Comparison of ENCODE assay signal across 9 cellular contexts in the genomic region with DNA sequence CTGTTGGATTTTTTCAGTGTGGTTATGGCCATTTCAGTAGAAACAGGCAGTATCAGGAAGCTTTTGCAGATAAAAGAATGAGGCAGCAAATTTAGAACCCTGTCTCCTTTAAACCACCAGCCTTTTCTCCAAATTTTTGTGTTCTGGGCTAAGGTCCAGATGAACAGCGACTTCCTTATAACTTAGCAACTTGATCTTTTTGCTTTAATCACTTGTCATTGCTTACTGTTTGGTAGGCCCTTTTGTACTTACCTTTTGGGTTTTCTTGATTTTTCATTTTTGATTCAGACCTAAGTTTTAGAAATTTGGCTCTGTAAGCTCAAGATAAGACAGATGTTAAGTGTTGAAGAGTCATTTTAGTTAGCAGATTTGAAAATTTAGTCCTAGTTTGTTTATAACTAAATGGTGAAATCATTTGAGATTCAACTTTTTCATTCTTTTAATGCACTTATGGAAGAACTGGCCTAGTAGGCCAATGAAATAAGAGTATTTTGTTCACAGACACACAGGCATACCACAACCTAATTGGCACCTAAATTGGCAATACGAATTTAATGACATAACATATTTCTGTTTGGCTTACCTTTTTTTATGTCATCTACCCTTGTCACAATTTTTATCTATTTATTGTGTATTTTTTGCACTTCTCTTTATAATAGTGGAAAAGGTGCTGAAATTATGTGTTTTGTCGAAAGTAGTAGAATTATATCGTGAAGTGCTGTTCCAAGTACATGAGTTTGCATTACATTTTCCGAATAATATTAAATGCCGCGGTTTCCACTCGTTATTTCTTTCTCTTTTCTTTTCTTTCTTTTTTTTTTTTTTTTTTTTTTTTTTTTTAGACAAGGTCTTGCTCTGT. TPM values are rescaled to one million over a fixed set of nuclear protein-coding genes. Genes with fewer than 3 reads are reported as not detected.
DNase-seq lines count a peak whose midpoint lies in the region; ATAC-seq and TF ChIP-seq lines count a peak whose summit lies in the region.
"Had no signal": no experiment of that assay in that cellular context is flagged by ENCODE, and none has a peak within 500 bp of the region (broad histone marks: within the 10 kb centered on the region; RNA-seq: fewer than 3 reads in every experiment).

No MANE protein-coding gene starts in this region.

- CTCF ChIA-PET in activated naive CD4-positive, alpha-beta T cell treated with anti-CD3 and anti-CD28 coated beads, Interleukin-2, amount 10 ng/mL, durations not matched to agents 7 days and 5 days (lab: Charles Lee): interaction anchor here (1.3 to 2.7 kb wide), 3 partner anchors 12 to 204 kb away, joined by 4 to 17 read pairs (median 4); partner anchors contain the start of gene ATL3

- H3K9me3 Mint-ChIP-seq in activated naive CD4-positive, alpha-beta T cell treated with anti-CD3 and anti-CD28 coated beads, Interleukin-2, amount 10 ng/mL, durations not matched to agents 7 days and 5 days: no peaks in the 10 kb centered on the region
- H3K9me3 Mint-ChIP-seq in activated naive CD4-positive, alpha-beta T cell treated with anti-CD3 and anti-CD28 coated beads, Interleukin-2, amount 50 U/mL, for 72 hours: no peaks in the 10 kb centered on the region

- no peaks in the 10 kb centered on the region for H3K9me3 ChIP-seq in WERI-Rb-1 (ENCODE audit: severe bottlenecking)
- no peaks in the 10 kb centered on the region for H3K9me3 ChIP-seq in hepatocyte (ENCODE audit: low read depth)
- no peaks in the 10 kb centered on the region for H3K9me3 ChIP-seq in suprapubic skin

- 89% methylated on average over 8 of the region's 8 CpGs for WGBS in hepatocyte (ENCODE audit: low lambda C conversion rate, missing lambda C conversion rate)
- 75% methylated on average over 8 of the region's 8 CpGs for WGBS in suprapubic skin

- peak overlapping the region; percentile 63 for H3K27ac Mint-ChIP-seq in activated naive CD4-positive, alpha-beta T cell treated with anti-CD3 and anti-CD28 coated beads, Interleukin-2, amount 10 ng/mL, durations not matched to agents 7 days and 5 days
- no peak overlapping the region for H3K27ac Mint-ChIP-seq in activated naive CD4-positive, alpha-beta T cell treated with anti-CD3 and anti-CD28 coated beads, Interleukin-2, amount 50 U/mL, for 72 hours

- peaks cover 62% of the 10 kb centered on the region for H3K79me2 ChIP-seq in hepatocyte

- peaks cover 1% of the 10 kb centered on the region for H3K36me3 Mint-ChIP-seq in activated naive CD4-positive, alpha-beta T cell treated with anti-CD3 and anti-CD28 coated beads, Interleukin-2, amount 10 ng/mL, durations not matched to agents 7 days and 5 days
- H3K36me3 Mint-ChIP-seq in activated naive CD4-positive, alpha-beta T cell treated with anti-CD3 and anti-CD28 coated beads, Interleukin-2, amount 50 U/mL, for 72 hours: peaks cover 5 to 6% of the 10 kb centered on the region in 2 donors

- H2AFZ ChIP-seq in hepatocyte: peak overlapping the region; percentile 93

- peaks cover 20% of the 10 kb centered on the region for H3K36me3 ChIP-seq in WERI-Rb-1
- no peaks in the 10 kb centered on the region for H3K36me3 ChIP-seq in hepatocyte (replicated peaks; ENCODE audit: insufficient read depth, low read depth)
- H3K36me3 ChIP-seq in suprapubic skin: no peaks in the 10 kb centered on the region

- peak overlapping the region; percentile 98 for H3K4me3 Mint-ChIP-seq in activated naive CD4-positive, alpha-beta T cell treated with anti-CD3 and anti-CD28 coated beads, Interleukin-2, amount 10 ng/mL, durations not matched to agents 7 days and 5 days

- no peak overlapping the region for H3K27ac ChIP-seq in WERI-Rb-1
- peak overlapping the region; percentile 18 for H3K27ac ChIP-seq in hepatocyte
- peak overlapping the region; percentile 96 for H3K27ac ChIP-seq in suprapubic skin
- H3K27ac ChIP-seq: epithelial cell of prostate had no signal

- H3K4me1 Mint-ChIP-seq in activated naive CD4-positive, alpha-beta T cell treated with anti-CD3 and anti-CD28 coated beads, Interleukin-2, amount 10 ng/mL, durations not matched to agents 7 days and 5 days: peaks cover 41% of the 10 kb centered on the region

- H3K27me3 ChIP-seq in WERI-Rb-1 (ENCODE audit: insufficient read depth, low read depth, severe bottlenecking): no peaks in the 10 kb centered on the region
- H3K27me3 ChIP-seq in hepatocyte: no peaks in the 10 kb centered on the region
- H3K27me3 ChIP-seq in suprapubic skin: no peaks in the 10 kb centered on the region

- H3K4me3 ChIP-seq in WERI-Rb-1 (ENCODE audit: low read depth, low read length) (peak overlapping the region; percentile 73), hepatocyte (peak overlapping the region; percentile 84), suprapubic skin (peak overlapping the region; percentile 79)

- TF ChIP-seq POLR2A in suprapubic skin (IDR thresholded peaks at IDR 0.05): no peak

- H3K27me3 Mint-ChIP-seq in activated naive CD4-positive, alpha-beta T cell treated with anti-CD3 and anti-CD28 coated beads, Interleukin-2, amount 10 ng/mL, durations not matched to agents 7 days and 5 days: peaks cover 10% of the 10 kb centered on the region

- peak overlapping the region; percentile 93 for H3K4me2 ChIP-seq in hepatocyte

- DNase-seq in activated naive CD4-positive, alpha-beta T cell treated with anti-CD3 and anti-CD28 coated beads, Interleukin-2, amount 10 ng/mL, durations not matched to agents 7 days and 5 days: no peak
- DNase-seq in activated naive CD4-positive, alpha-beta T cell treated with anti-CD3 and anti-CD28 coated beads, Interleukin-2, amount 50 U/mL, for 72 hours (ENCODE audit: low spot score in 2 of 2): no peak
- no peak for DNase-seq in WERI-Rb-1
- no peak for DNase-seq in hepatocyte (ENCODE audit: low spot score)
- no peak for DNase-seq in suprapubic skin (ENCODE audit: low spot score in 2 of 2)
- no peak for DNase-seq in dermis blood vessel endothelial cell
- DNase-seq in NCI-H1048 (lab: John Stamatoyannopoulos, UW): no peak

- no peak for TF ChIP-seq EP300 in suprapubic skin (IDR thresholded peaks at IDR 0.05)

- H4K20me1 ChIP-seq in hepatocyte (ENCODE audit: insufficient read depth, poor library complexity, severe bottlenecking): no peaks in the 10 kb centered on the region

- no peak for ATAC-seq in activated naive CD4-positive, alpha-beta T cell treated with anti-CD3 and anti-CD28 coated beads, Interleukin-2, amount 50 U/mL, for 72 hours
- ATAC-seq in HG02678 (IDR thresholded peaks at IDR 0.05; ENCODE audit: unreplicated experiment): no peak

- no peaks in the 10 kb centered on the region for H3K9me2 ChIP-seq in hepatocyte (replicated peaks; ENCODE audit: insufficient read depth)

- peaks cover 12% of the 10 kb centered on the region for H3K4me1 ChIP-seq in hepatocyte (ENCODE audit: insufficient read depth)
- H3K4me1 ChIP-seq in suprapubic skin: peaks cover 59% of the 10 kb centered on the region

- no peak for TF ChIP-seq CTCF in WERI-Rb-1 (IDR thresholded peaks at IDR 0.05; ENCODE audit: low read depth, low read length)
- no peak for TF ChIP-seq CTCF in hepatocyte (IDR thresholded peaks at IDR 0.05; ENCODE audit: poor library complexity)
- no peak for TF ChIP-seq CTCF in suprapubic skin (IDR thresholded peaks at IDR 0.05)

RNA-seq across cellular contexts. Expression of gene RTN3, which starts 2.1 kb away (rescaled TPM):
- total RNA-seq in activated naive CD4-positive, alpha-beta T cell treated with anti-CD3 and anti-CD28 coated beads, Interleukin-2, amount 50 U/mL, for 72 hours: 10 to 100 TPM; 48.9 to 67.7 TPM
- total RNA-seq in hepatocyte (85.4 and 89.9 TPM in 2 replicates), suprapubic skin (100 to 1,000 TPM; 161 to 221 (median 193) TPM), dermis blood vessel endothelial cell (58.5 and 89.9 TPM in 2 replicates)
- 84.0 and 108 TPM in 2 replicates for polyA plus RNA-seq in hepatocyte

RNA-seq across cellular contexts. Expression of gene ATL3, which starts 12.2 kb away (rescaled TPM):
- total RNA-seq in activated naive CD4-positive, alpha-beta T cell treated with anti-CD3 and anti-CD28 coated beads, Interleukin-2, amount 50 U/mL, for 72 hours: 10 to 100 TPM; 14.5 to 26.9 TPM
- 30.1 and 36.2 TPM in 2 replicates for total RNA-seq in hepatocyte
- 8.7 and 9.7 TPM in 2 replicates for polyA plus RNA-seq in hepatocyte
- 10 to 100 TPM; 72.2 to 89.0 (median 80.9) TPM for total RNA-seq in suprapubic skin
- 99.4 and 106 TPM in 2 replicates for total RNA-seq in dermis blood vessel endothelial cell
